Comparison of ENCODE assay signal across 8 cellular contexts in genomic region chr11:9613118-9613829, GRCh38. TPM values are rescaled to one million over a fixed set of nuclear protein-coding genes. Genes with fewer than 3 reads are reported as not detected.
DNase-seq lines count a peak whose midpoint lies in the region; ATAC-seq and TF ChIP-seq lines count a peak whose summit lies in the region.

No MANE protein-coding gene starts in this region.

- no peaks in the 10 kb centered on the region for H3K79me2 ChIP-seq in HCT116 (ENCODE audit: insufficient read depth, low read length)
- H3K79me2 ChIP-seq in SK-N-SH (ENCODE audit: insufficient read depth), result no peaks in the 10 kb centered on the region
- H3K79me2 ChIP-seq in osteoblast (ENCODE audit: insufficient read depth, low read length), result no peaks in the 10 kb centered on the region

- peak overlapping the region; percentile 92 for H3K27ac ChIP-seq in HCT116 (ENCODE audit: low read depth, low read length)
- peak overlapping the region; percentile 8 to 93; a peak in 2 of 4 replicates for H3K27ac ChIP-seq in SK-N-SH (ENCODE audit: low read depth in 2 of 2, low read length in 1 of 2)
- peak overlapping the region; percentile 97 for H3K27ac ChIP-seq in osteoblast (ENCODE audit: low read depth, low read length)
- peak overlapping the region; percentile 97 to 99 for H3K27ac ChIP-seq in thoracic aorta

- H3K9ac ChIP-seq in HCT116 (ENCODE audit: low read length) (peak overlapping the region; percentile 74), SK-N-SH (peak overlapping the region; percentile 64)

- H3K4me3 ChIP-seq in HCT116 (replicated peaks in 1 of 2; ENCODE audit: low read depth in 1 of 2, low read length in 2 of 2) (peak overlapping the region; percentile 42 to 58), SK-N-SH (ENCODE audit: low read depth in 2 of 2, low read length in 1 of 2) (peak overlapping the region; percentile 29 to 43; a peak in 2 of 4 replicates), osteoblast (ENCODE audit: insufficient read depth, low read length) (peak overlapping the region; percentile 72), thoracic aorta (peak overlapping the region; percentile 68)

- TF ChIP-seq EP300 in SK-N-SH (IDR thresholded peaks at IDR 0.05; ENCODE audit: borderline replicate concordance in 1 of 2, low read depth in 1 of 2, low read length in 1 of 2), result peak in 1 of 2 experiments; percentile 67; a peak in 1 of 4 replicates

- RAD21 ChIA-PET in HCT116 (lab: Charles Lee; ENCODE audit: low non-redundant PET in 1 of 2, low total read pairs in 2 of 2, uncharacterized antibody in 2 of 2, unreplicated experiment in 2 of 2), result interaction anchor here in 1 of 2 experiments (0.5 to 0.8 kb wide), 3 partner anchors 21 to 135 kb away, joined by 3 to 4 read pairs (median 3); partner anchors contain the start of gene WEE1

- H3K9me3 Mint-ChIP-seq in activated naive CD4-positive, alpha-beta T cell treated with anti-CD3 and anti-CD28 coated beads, Interleukin-2, amount 50 U/mL, for 72 hours, result no peaks in the 10 kb centered on the region

- peaks cover 21% of the 10 kb centered on the region for H3F3A ChIP-seq in SK-N-SH (replicated peaks; ENCODE audit: insufficient read depth)

- H3K4me1 ChIP-seq in HCT116 (ENCODE audit: control insufficient read depth in 1 of 2, insufficient read depth in 2 of 2, low read length in 2 of 2) (peaks cover 29 to 61% of the 10 kb centered on the region in 2 experiments), SK-N-SH (ENCODE audit: control insufficient read depth in 1 of 2, insufficient read depth in 2 of 2, low read depth in 1 of 2, low read length in 1 of 2) (peaks cover 0 to 15% of the 10 kb centered on the region in 2 experiments; a peak in 2 of 4 replicates), osteoblast (ENCODE audit: insufficient read depth, low read length) (peaks cover 34% of the 10 kb centered on the region), thoracic aorta (ENCODE audit: control insufficient read depth in 1 of 2, low read depth in 2 of 2) (peaks cover 18 to 25% of the 10 kb centered on the region in 2 donors)

- BruUV-seq in HCT116 (replicated peaks; lab: Mats Ljungman, UMichigan), result no TSS peak

- no peaks in the 10 kb centered on the region for H3K9me2 ChIP-seq in HCT116 (ENCODE audit: insufficient read depth)
- no peaks in the 10 kb centered on the region for H3K9me2 ChIP-seq in SK-N-SH

- TF ChIP-seq POLR2A in HCT116 (IDR thresholded peaks at IDR 0.05; ENCODE audit: borderline replicate concordance, extremely low read depth, insufficient read depth, insufficient read length), result no peak

- peak overlapping the region; percentile 81 for H2AFZ ChIP-seq in HCT116 (ENCODE audit: low read depth, low read length, poor library complexity, severe bottlenecking)
- peak overlapping the region; percentile 88 for H2AFZ ChIP-seq in SK-N-SH (ENCODE audit: low read depth)
- H2AFZ ChIP-seq in osteoblast (ENCODE audit: low read length), result peak overlapping the region; percentile 70

- H4K20me1 ChIP-seq in HCT116 (ENCODE audit: insufficient read depth) (no peaks in the 10 kb centered on the region), SK-N-SH (ENCODE audit: insufficient read depth) (no peaks in the 10 kb centered on the region), osteoblast (ENCODE audit: insufficient read depth, low read length) (no peaks in the 10 kb centered on the region)

- TF ChIP-seq CTCF in HCT116 (IDR thresholded peaks at IDR 0.05 in 2 of 3, conservative IDR thresholded peaks at IDR 0.05 in 1 of 3; ENCODE audit: borderline replicate concordance in 1 of 3, insufficient read depth in 1 of 3, low read depth in 2 of 3, low read length in 2 of 3), result peak; percentile 87 to 98 (median 94)
- peak; percentile 97 for TF ChIP-seq CTCF in SK-N-SH (IDR thresholded peaks at IDR 0.05)
- TF ChIP-seq CTCF in osteoblast (IDR thresholded peaks at IDR 0.05; ENCODE audit: extremely low read depth, low read depth, low read length), result peak; percentile 99
- TF ChIP-seq CTCF in thoracic aorta (IDR thresholded peaks at IDR 0.05), result peak; percentile 92

- DNase-seq in GM03348 (ENCODE audit: low spot score) (peak; percentile 95), HCT116 (ENCODE audit: low read depth, low spot score) (peak; percentile 92), MV-4-11 (lab: John Stamatoyannopoulos, UW) (peak; percentile 85), SK-N-SH (peak; percentile 87), glomerular visceral epithelial cell (ENCODE audit: extremely low spot score) (peak; percentile 95), osteoblast (ENCODE audit: insufficient read length, low spot score, missing footprints) (peak; percentile 94), thoracic aorta (ENCODE audit: low spot score) (peak; percentile 69)
- DNase-seq in activated naive CD4-positive, alpha-beta T cell treated with anti-CD3 and anti-CD28 coated beads, Interleukin-2, amount 50 U/mL, for 72 hours (ENCODE audit: low spot score in 2 of 2), result peak; percentile 89 to 92

- H3K4me2 ChIP-seq in HCT116 (ENCODE audit: low read length), result peak overlapping the region; percentile 97
- H3K4me2 ChIP-seq in SK-N-SH, result peak overlapping the region; percentile 22; the same call in 1 of the 2 replicates
- peak overlapping the region; percentile 86 for H3K4me2 ChIP-seq in osteoblast (ENCODE audit: insufficient read depth, low read length)

- H3K36me3 Mint-ChIP-seq in activated naive CD4-positive, alpha-beta T cell treated with anti-CD3 and anti-CD28 coated beads, Interleukin-2, amount 50 U/mL, for 72 hours, result peaks cover 0 to 5% of the 10 kb centered on the region in 2 donors

- CTCF ChIA-PET in HCT116 (lab: Charles Lee), result interaction anchor here (0.6 to 3.3 kb wide), 11 partner anchors 8 to 136 kb away, joined by 3 to 24 read pairs (median 4); no protein-coding TSS in a partner anchor
- CTCF ChIA-PET in SK-N-SH (lab: Yijun Ruan, JAX), result interaction anchor here (0.6 to 2.2 kb wide), 36 partner anchors 9 to 715 kb away, joined by 3 to 23 read pairs (median 3); no protein-coding TSS in a partner anchor

- peak; percentile 80 for ATAC-seq in HCT116
- peak; percentile 69 to 73 for ATAC-seq in activated naive CD4-positive, alpha-beta T cell treated with anti-CD3 and anti-CD28 coated beads, Interleukin-2, amount 50 U/mL, for 72 hours
- ATAC-seq in thoracic aorta (ENCODE audit: insufficient number of reproducible peaks, low FRiP score, low read depth), result peak; percentile 86

- intact Hi-C loops in HCT116 (cut with micrococcal nuclease), result loop anchor here (1.0 to 10.0 kb wide), 6 partner anchors 38 to 694 kb away; partner anchors contain the start of genes ADM and ZNF143

- H3K36me3 ChIP-seq in HCT116 (ENCODE audit: control insufficient read depth in 1 of 2, insufficient read depth in 2 of 2, low read length in 2 of 2) (no peaks in the 10 kb centered on the region), SK-N-SH (replicated peaks in 1 of 2; ENCODE audit: control insufficient read depth in 1 of 2, insufficient read depth in 2 of 2, low read length in 1 of 2) (no peaks in the 10 kb centered on the region), osteoblast (ENCODE audit: insufficient read depth, low read length) (no peaks in the 10 kb centered on the region), thoracic aorta (no peaks in the 10 kb centered on the region)

- WGBS in SK-N-SH (ENCODE audit: low lambda C conversion rate), result 41% methylated on average over 28 of the region's 35 CpGs

- TF ChIP-seq RAD21 in HCT116 (IDR thresholded peaks at IDR 0.05; ENCODE audit: low read depth) (peak; percentile 94), SK-N-SH (IDR thresholded peaks at IDR 0.05; ENCODE audit: low read length) (peak; percentile 71)

- H3K27me3 ChIP-seq in HCT116 (ENCODE audit: insufficient read depth, low read length) (no peaks in the 10 kb centered on the region), SK-N-SH (ENCODE audit: insufficient read depth) (no peaks in the 10 kb centered on the region), osteoblast (ENCODE audit: insufficient read depth, low read length) (no peaks in the 10 kb centered on the region), thoracic aorta (replicated peaks; ENCODE audit: insufficient read depth) (no peaks in the 10 kb centered on the region)

- H3K9me3 ChIP-seq in HCT116 (ENCODE audit: control insufficient read depth in 1 of 2, insufficient read depth in 1 of 2, low read depth in 1 of 2, low read length in 2 of 2) (no peaks in the 10 kb centered on the region), SK-N-SH (0 out of 2 replicates have a peak, but pooled peaks cover 4% of the 10 kb centered on the region), osteoblast (ENCODE audit: low read depth, low read length) (no peaks in the 10 kb centered on the region), thoracic aorta (no peaks in the 10 kb centered on the region)

- H3K27ac Mint-ChIP-seq in activated naive CD4-positive, alpha-beta T cell treated with anti-CD3 and anti-CD28 coated beads, Interleukin-2, amount 50 U/mL, for 72 hours, result peak overlapping the region; percentile 91 to 97

- POLR2A ChIA-PET in HCT116 (lab: Charles Lee) (interaction anchor here (0.7 to 1.3 kb wide), 5 partner anchors 40 to 153 kb away, joined by 3 to 5 read pairs (median 4); partner anchors contain the start of genes WEE1 and ZNF143), SK-N-SH (lab: Yijun Ruan, JAX) (no interaction called here)

TF ChIP-seq in HCT116, 20 proteins besides CTCF, POLR2A, EP300 and RAD21 (continues in another document):
- TF ChIP-seq ZFX (IDR thresholded peaks at IDR 0.05), result peak; percentile 71

TF ChIP-seq in SK-N-SH, 30 proteins besides CTCF, POLR2A, EP300 and RAD21 (continues in another document):
- TF ChIP-seq MAX (IDR thresholded peaks at IDR 0.05; ENCODE audit: low read depth) (0 out of 2 replicates have a peak, but pooled peaks have one; percentile 14), MXI1 (IDR thresholded peaks at IDR 0.05; ENCODE audit: low read depth, low read length) (no peak)

RNA-seq across cellular contexts. Expression of gene WEE1, which starts 39.8 kb away (rescaled TPM):
- total RNA-seq in HCT116 (2021; ENCODE audit: unreplicated experiment) (50.8 TPM), osteoblast (28.3 and 32.2 TPM in 2 replicates), thoracic aorta (10 to 100 TPM; 36.9 to 44.3 TPM)
- 21.3 and 29.3 TPM in 2 replicates for polyA plus RNA-seq in HCT116 (2012)
- polyA plus RNA-seq in SK-N-SH (2012; rRNA removed), result 16.9 and 20.6 TPM in 2 replicates
- polyA plus RNA-seq in SK-N-SH (2012; cell fraction: cytosol; rRNA removed), result 18.0 and 21.1 TPM in 2 replicates
- polyA plus RNA-seq in SK-N-SH (2012; cell fraction: nucleus; rRNA removed), result 27.1 and 54.9 TPM in 2 replicates
- total RNA-seq in activated naive CD4-positive, alpha-beta T cell treated with anti-CD3 and anti-CD28 coated beads, Interleukin-2, amount 50 U/mL, for 72 hours, result 10 to 100 TPM; 39.8 to 52.3 TPM

RNA-seq across cellular contexts. Expression of gene SWAP70, which starts 50.6 kb away (rescaled TPM):
- total RNA-seq in HCT116 (2021; ENCODE audit: unreplicated experiment), result 20.6 TPM
- 7.3 and 7.8 TPM in 2 replicates for polyA plus RNA-seq in HCT116 (2012)
- 10.6 and 11.9 TPM in 2 replicates for polyA plus RNA-seq in SK-N-SH (2012; rRNA removed)
- polyA plus RNA-seq in SK-N-SH (2012; cell fraction: cytosol; rRNA removed), result 14.5 and 15.9 TPM in 2 replicates
- polyA plus RNA-seq in SK-N-SH (2012; cell fraction: nucleus; rRNA removed), result 3.8 and 7.6 TPM in 2 replicates
- total RNA-seq in activated naive CD4-positive, alpha-beta T cell treated with anti-CD3 and anti-CD28 coated beads, Interleukin-2, amount 50 U/mL, for 72 hours, result 1 to 10 TPM; 4.1 to 9.2 TPM
- 55.4 and 62.2 TPM in 2 replicates for total RNA-seq in osteoblast
- total RNA-seq in thoracic aorta, result 10 to 100 TPM; 33.4 to 64.6 TPM

Comparison
In these comparisons a context has a peak if more than half of its experiments do, and no peak if none do; other contexts are left out.
1. Peak in every context shown above with its lines: DNase-seq, ATAC-seq, H3K4me3 ChIP-seq and H3K27ac ChIP-seq.
2. H3K4me2 ChIP-seq: peak in every context shown above with its lines; median percentile 97 in HCT116; 86 in osteoblast; 22 in SK-N-SH.